17 cellular contexts compared by ENCODE assay signal in the genomic region with DNA sequence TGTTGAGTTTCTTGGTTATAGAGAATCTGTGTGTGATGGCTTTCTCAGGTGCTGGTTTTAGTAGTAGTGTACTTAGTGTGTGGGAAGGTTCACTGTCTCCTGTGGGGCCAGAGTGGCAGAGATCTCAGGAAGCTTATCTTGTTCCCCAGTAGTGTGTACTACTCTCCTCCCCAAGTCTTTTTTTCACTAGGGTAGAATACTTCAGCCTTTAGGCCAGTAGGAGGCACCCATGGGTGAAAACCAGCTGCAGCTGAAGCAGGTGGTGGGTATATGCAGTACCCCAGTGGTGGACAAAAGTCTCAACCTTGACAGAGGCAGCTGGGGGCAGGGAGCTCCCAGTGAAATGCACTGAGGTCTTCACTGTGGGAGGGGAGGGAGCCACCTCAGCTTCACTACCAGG.
"Had no signal": no experiment of that assay in that cellular context is flagged by ENCODE, and none has a peak within 500 bp of the region (broad histone marks: within the 10 kb centered on the region; RNA-seq: fewer than 3 reads in every experiment).

No MANE protein-coding gene starts in this region.

- H3K4me3 Mint-ChIP-seq: activated naive CD8-positive, alpha-beta T cell treated with anti-CD3 and anti-CD28 coated beads for 36 hours; dendritic cell treated with granulocyte-macrophage colony-stimulating factor and Interleukin-4, amounts not matched to agents 40 ng/mL and 50 ng/mL, for 4 days; nephron; stimulated activated naive CD8-positive, alpha-beta T cell treated with anti-CD3 and anti-CD28 coated beads, Interleukin-15, amount 100 ng/mL, for 72 hours had no signal

- H3K27me3 Mint-ChIP-seq: activated naive CD8-positive, alpha-beta T cell treated with anti-CD3 and anti-CD28 coated beads for 36 hours; dendritic cell treated with granulocyte-macrophage colony-stimulating factor and Interleukin-4, amounts not matched to agents 40 ng/mL and 50 ng/mL, for 4 days; stimulated activated naive CD8-positive, alpha-beta T cell treated with anti-CD3 and anti-CD28 coated beads, Interleukin-15, amount 100 ng/mL, for 72 hours had no signal

- H3K9me3 ChIP-seq: body of pancreas, psoas muscle, spleen, testis, upper lobe of right lung had no signal

- H3K9me3 Mint-ChIP-seq: dendritic cell treated with granulocyte-macrophage colony-stimulating factor and Interleukin-4, amounts not matched to agents 40 ng/mL and 50 ng/mL, for 4 days had no signal

- H3K27ac ChIP-seq: body of pancreas, psoas muscle, spleen, testis, upper lobe of right lung had no signal

- H3K27me3 ChIP-seq: body of pancreas, spleen, testis, upper lobe of right lung had no signal

- DNase-seq: activated CD4-positive, alpha-beta T cell treated with anti-CD3 and anti-CD28 coated beads, Interleukin-2, amount 50 U/mL, for 1 hour; activated CD8-positive, alpha-beta memory T cell treated with anti-CD3 and anti-CD28 coated beads for 24 hours; activated gamma-delta T cell treated with Interleukin-2 at 50 U/mL for 16 hours; activated naive CD8-positive, alpha-beta T cell treated with anti-CD3 and anti-CD28 coated beads for 36 hours; amygdala; body of pancreas; central memory CD4-positive, alpha-beta T cell; effector memory CD4-positive, alpha-beta T cell; foreskin melanocyte; kidney glomerular epithelial cell; psoas muscle; spleen; stimulated activated naive CD8-positive, alpha-beta T cell treated with anti-CD3 and anti-CD28 coated beads, Interleukin-15, amount 100 ng/mL, for 72 hours; testis; upper lobe of right lung had no signal

- H3K4me3 ChIP-seq: body of pancreas, psoas muscle, spleen, testis, upper lobe of right lung had no signal

- H3K4me1 Mint-ChIP-seq: nephron had no signal

- H3K4me1 ChIP-seq: body of pancreas, testis, upper lobe of right lung had no signal

- H3K27ac Mint-ChIP-seq: activated naive CD8-positive, alpha-beta T cell treated with anti-CD3 and anti-CD28 coated beads for 36 hours; dendritic cell treated with granulocyte-macrophage colony-stimulating factor and Interleukin-4, amounts not matched to agents 40 ng/mL and 50 ng/mL, for 4 days; nephron; stimulated activated naive CD8-positive, alpha-beta T cell treated with anti-CD3 and anti-CD28 coated beads, Interleukin-15, amount 100 ng/mL, for 72 hours had no signal

- H3K36me3 ChIP-seq: upper lobe of right lung had no signal
